Comparison of ENCODE assay signal across 34 cellular contexts in the genomic region with DNA sequence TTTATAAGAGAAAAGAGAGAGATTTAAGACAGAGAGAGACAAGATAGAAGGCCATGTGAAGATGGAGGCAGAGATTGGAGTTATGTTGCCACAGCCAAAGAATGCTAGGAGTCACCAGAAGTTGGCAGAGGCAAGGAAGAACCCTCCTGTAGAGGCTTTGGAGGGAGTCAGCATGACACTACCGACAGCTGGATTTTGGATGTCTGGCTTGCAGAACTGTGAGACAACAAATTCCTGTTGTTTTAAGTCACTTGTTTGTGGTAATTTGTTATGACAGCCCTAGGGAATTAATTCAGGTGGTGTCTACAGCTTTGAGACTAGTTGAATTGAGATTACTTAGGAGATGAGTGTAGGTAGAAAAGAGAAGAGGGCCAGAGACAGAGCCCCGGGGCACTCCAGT.
DNase-seq lines count a peak whose midpoint lies in the region; ATAC-seq and TF ChIP-seq lines count a peak whose summit lies in the region.
"Had no signal": no experiment of that assay in that cellular context is flagged by ENCODE, and none has a peak within 500 bp of the region (broad histone marks: within the 10 kb centered on the region; RNA-seq: fewer than 3 reads in every experiment).

No MANE protein-coding gene starts in this region.

- no peak for TF ChIP-seq CTCF in CD14-positive monocyte (IDR thresholded peaks at IDR 0.05)
- no peak for TF ChIP-seq CTCF in colonic mucosa (IDR thresholded peaks at IDR 0.05)
- no peak for TF ChIP-seq CTCF in GM10266 (IDR thresholded peaks at IDR 0.05; ENCODE audit: control insufficient read depth, insufficient read depth, low read depth, missing control alignments)

- peak; percentile 59 for ATAC-seq in SK-N-SH treated with all-trans-retinoic acid at 6 μM for 48 hours
- ATAC-seq: activated CD4-positive, CD25-positive, alpha-beta regulatory T cell treated with anti-CD3 and anti-CD28 coated beads, Interleukin-2, amount 50 U/mL, for 24 hours; esophagus mucosa; gastroesophageal sphincter; K562; left lung; natural killer cell; stimulated activated naive CD8-positive, alpha-beta T cell treated with anti-CD3 and anti-CD28 coated beads, Interleukin-15, Interleukin-2, amounts not matched to agents 100 U/mL and 50 U/mL, for 24 hours had no signal

- H2AFZ ChIP-seq in GM23248, result no peak overlapping the region
- H2AFZ ChIP-seq: PC-9 had no signal

- DNase-seq in A172 (ENCODE audit: low spot score) (peak; percentile 27), GM23248 (peak; percentile 89), islet precursor cell (peak; percentile 89), CD14-positive monocyte (ENCODE audit: low spot score) (no peak), colonic mucosa (no peak), GM10266 (ENCODE audit: extremely low spot score) (no peak), SHP77 (lab: John Stamatoyannopoulos, UW) (no peak)
- DNase-seq: 8988T; activated CD4-positive, alpha-beta T cell treated with anti-CD3 and anti-CD28 coated beads, Interleukin-2, amount 50 U/mL, for 48 hours; activated naive CD4-positive, alpha-beta T cell treated with Interleukin-2 at 50 U/mL for 16 hours; amniotic stem cell; CD8-positive, alpha-beta memory T cell; DMS 273 treated with DMSO at 0.1 percent for 48 hours; effector CD8-positive, alpha-beta T cell; hippocampal formation; immature natural killer cell; left lung; natural killer cell; NCI-H2171; NCI-H510A treated with DMSO at 0.1 percent for 48 hours; occipital lobe; PC-9; stimulated activated naive CD8-positive, alpha-beta T cell treated with anti-CD3 and anti-CD28 coated beads, Interleukin-15, Interleukin-2, amounts not matched to agents 100 U/mL and 50 U/mL, for 24 hours; T-helper 1 cell; uterus had no signal

- peaks cover 15% of the 10 kb centered on the region for H3K4me1 Mint-ChIP-seq in CD14-positive monocyte
- H3K4me1 Mint-ChIP-seq: B cell had no signal

- H3K27me3 ChIP-seq in GM23248 (replicated peaks; ENCODE audit: insufficient read depth) (no peaks in the 10 kb centered on the region), colonic mucosa (no peaks in the 10 kb centered on the region)
- H3K27me3 ChIP-seq: gastroesophageal sphincter, left lung, uterus had no signal

- peaks cover 34% of the 10 kb centered on the region for H3K4me1 ChIP-seq in GM23248 (ENCODE audit: insufficient read depth)
- no peaks in the 10 kb centered on the region for H3K4me1 ChIP-seq in colonic mucosa
- H3K4me1 ChIP-seq: gastroesophageal sphincter, HAP-1, left lung, uterus had no signal

- H3K4me2 ChIP-seq in GM23248 (ENCODE audit: unreplicated experiment), result peak overlapping the region; percentile 40
- H3K4me2 ChIP-seq: PC-9 had no signal

- H3K4me3 ChIP-seq in GM23248 (no peak overlapping the region), colonic mucosa (no peak overlapping the region)
- H3K4me3 ChIP-seq: gastroesophageal sphincter, HAP-1, K562, left lung, PC-9, thoracic aorta, uterus had no signal

- in situ Hi-C loops in GM23248 (cut with MboI), result loop anchor here (10.0 to 25.0 kb wide), 2 partner anchors 425 to 713 kb away; a partner anchor contains a TSS

- H3K9me3 ChIP-seq in GM23248 (ENCODE audit: low read depth) (no peaks in the 10 kb centered on the region), colonic mucosa (no peaks in the 10 kb centered on the region)
- H3K9me3 ChIP-seq: gastroesophageal sphincter, HAP-1, left lung, thoracic aorta, uterus had no signal

- H3K9me2 ChIP-seq in GM23248 (ENCODE audit: insufficient read depth), result no peaks in the 10 kb centered on the region

- no peaks in the 10 kb centered on the region for H3K36me3 Mint-ChIP-seq in CD14-positive monocyte
- H3K36me3 Mint-ChIP-seq: CD8-positive, alpha-beta memory T cell; immature natural killer cell; mesothelial cell of epicardium; natural killer cell had no signal

- no peak overlapping the region for H3K9ac ChIP-seq in GM23248
- no peak overlapping the region for H3K9ac ChIP-seq in colonic mucosa (ENCODE audit: low read depth in 2 of 2, low read length in 2 of 2)

- intact Hi-C loops in CD14-positive monocyte (cut with micrococcal nuclease) (no loop called here), colonic mucosa (cut with DNase I) (loop anchor here (10.0 kb wide), 2 partner anchors 405 to 445 kb away; a partner anchor contains a TSS)

- H3K36me3 ChIP-seq in GM23248 (ENCODE audit: low read depth), result no peaks in the 10 kb centered on the region
- H3K36me3 ChIP-seq in colonic mucosa, result no peaks in the 10 kb centered on the region
- H3K36me3 ChIP-seq: gastroesophageal sphincter, HAP-1, left lung, thoracic aorta, uterus had no signal

- 5% methylated on average over 2 of the region's 2 CpGs for WGBS in GM23248 (ENCODE audit: low coverage in 1 of 2, low lambda C conversion rate in 2 of 2, missing lambda C conversion rate in 2 of 2), 2 experiments

- H3K79me2 ChIP-seq in GM23248 (ENCODE audit: insufficient read depth), result no peaks in the 10 kb centered on the region

- H3K4me3 Mint-ChIP-seq in CD14-positive monocyte, result no peak overlapping the region
- H3K4me3 Mint-ChIP-seq: B cell; CD8-positive, alpha-beta memory T cell; immature natural killer cell; mesothelial cell of epicardium; natural killer cell had no signal

- H3K9me3 Mint-ChIP-seq in CD14-positive monocyte, result no peaks in the 10 kb centered on the region
- H3K9me3 Mint-ChIP-seq: CD8-positive, alpha-beta memory T cell; immature natural killer cell; mesothelial cell of epicardium; natural killer cell had no signal

- peaks cover 25% of the 10 kb centered on the region for H3F3A ChIP-seq in GM23248 (ENCODE audit: insufficient read depth)

- H3K27ac Mint-ChIP-seq in CD14-positive monocyte, result no peak overlapping the region
- H3K27ac Mint-ChIP-seq: B cell; CD8-positive, alpha-beta memory T cell; immature natural killer cell; mesothelial cell of epicardium; natural killer cell had no signal

- no peaks in the 10 kb centered on the region for H4K20me1 ChIP-seq in GM23248 (ENCODE audit: insufficient read depth)

- peaks cover 0 to 2% (median 0%) of the 10 kb centered on the region in 3 donors for H3K27me3 Mint-ChIP-seq in CD14-positive monocyte (ENCODE audit: low read depth in 3 of 3)
- H3K27me3 Mint-ChIP-seq: B cell had no signal

- H3K27ac ChIP-seq in GM23248 (0 out of 2 replicates have a peak overlapping the region, but pooled peaks have one; percentile 23), colonic mucosa (no peak overlapping the region)
- H3K27ac ChIP-seq: gastroesophageal sphincter, left lung, PC-9, thoracic aorta, uterus had no signal

TF ChIP-seq in SK-N-SH treated with all-trans-retinoic acid at 6 μM for 48 hours, 23 proteins besides CTCF, POLR2A, EP300 and RAD21:
- TF ChIP-seq ZNF70 (CRISPR knock-in tag; IDR thresholded peaks at IDR 0.05) (no peak), OSR1 (CRISPR knock-in tag; IDR thresholded peaks at IDR 0.05) (no peak), PPARA (CRISPR knock-in tag; IDR thresholded peaks at IDR 0.05; ENCODE audit: borderline replicate concordance) (no peak), CSDC2 (CRISPR knock-in tag; IDR thresholded peaks at IDR 0.05) (no peak), ISL1 (CRISPR knock-in tag; IDR thresholded peaks at IDR 0.05) (no peak), ZFP3 (CRISPR knock-in tag; IDR thresholded peaks at IDR 0.05) (no peak), ESRRG (CRISPR knock-in tag; IDR thresholded peaks at IDR 0.05) (no peak), TOX (CRISPR knock-in tag; IDR thresholded peaks at IDR 0.05; ENCODE audit: borderline replicate concordance) (no peak), SNAI2 (CRISPR knock-in tag; IDR thresholded peaks at IDR 0.05) (no peak), ZFP30 (CRISPR knock-in tag; IDR thresholded peaks at IDR 0.05) (no peak), ZNF565 (CRISPR knock-in tag; conservative IDR thresholded peaks at IDR 0.05; ENCODE audit: low read depth) (no peak)
- TF ChIP-seq, protein P1, sequence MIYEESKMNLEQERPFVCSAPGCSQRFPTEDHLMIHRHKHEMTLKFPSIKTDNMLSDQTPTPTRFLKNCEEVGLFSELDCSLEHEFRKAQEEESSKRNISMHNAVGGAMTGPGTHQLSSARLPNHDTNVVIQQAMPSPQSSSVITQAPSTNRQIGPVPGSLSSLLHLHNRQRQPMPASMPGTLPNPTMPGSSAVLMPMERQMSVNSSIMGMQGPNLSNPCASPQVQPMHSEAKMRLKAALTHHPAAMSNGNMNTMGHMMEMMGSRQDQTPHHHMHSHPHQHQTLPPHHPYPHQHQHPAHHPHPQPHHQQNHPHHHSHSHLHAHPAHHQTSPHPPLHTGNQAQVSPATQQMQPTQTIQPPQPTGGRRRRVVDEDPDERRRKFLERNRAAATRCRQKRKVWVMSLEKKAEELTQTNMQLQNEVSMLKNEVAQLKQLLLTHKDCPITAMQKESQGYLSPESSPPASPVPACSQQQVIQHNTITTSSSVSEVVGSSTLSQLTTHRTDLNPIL (CRISPR knock-in tag; IDR thresholded peaks at IDR 0.05; ENCODE audit: low read depth), result no peak
- TF ChIP-seq, protein P2, sequence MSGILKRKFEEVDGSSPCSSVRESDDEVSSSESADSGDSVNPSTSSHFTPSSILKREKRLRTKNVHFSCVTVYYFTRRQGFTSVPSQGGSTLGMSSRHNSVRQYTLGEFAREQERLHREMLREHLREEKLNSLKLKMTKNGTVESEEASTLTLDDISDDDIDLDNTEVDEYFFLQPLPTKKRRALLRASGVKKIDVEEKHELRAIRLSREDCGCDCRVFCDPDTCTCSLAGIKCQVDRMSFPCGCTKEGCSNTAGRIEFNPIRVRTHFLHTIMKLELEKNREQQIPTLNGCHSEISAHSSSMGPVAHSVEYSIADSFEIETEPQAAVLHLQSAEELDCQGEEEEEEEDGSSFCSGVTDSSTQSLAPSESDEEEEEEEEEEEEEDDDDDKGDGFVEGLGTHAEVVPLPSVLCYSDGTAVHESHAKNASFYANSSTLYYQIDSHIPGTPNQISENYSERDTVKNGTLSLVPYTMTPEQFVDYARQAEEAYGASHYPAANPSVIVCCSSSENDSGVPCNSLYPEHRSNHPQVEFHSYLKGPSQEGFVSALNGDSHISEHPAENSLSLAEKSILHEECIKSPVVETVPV (CRISPR knock-in tag; IDR thresholded peaks at IDR 0.05), result no peak

Comparison
In these comparisons a context has a peak if more than half of its experiments do, and no peak if none do; other contexts are left out.
1. DNase-seq: peak in A172 (single experiment), GM23248 (single experiment) and islet precursor cell (single experiment); none in CD14-positive monocyte (single experiment), colonic mucosa (single experiment), GM10266 (single experiment) and SHP77 (0 of 2).